18 cellular contexts compared by ENCODE assay signal in genomic region chr6:15453622-15454021, GRCh38.
DNase-seq lines count a peak whose midpoint lies in the region; ATAC-seq and TF ChIP-seq lines count a peak whose summit lies in the region.
"Had no signal": no experiment of that assay in that cellular context is flagged by ENCODE, and none has a peak within 500 bp of the region (broad histone marks: within the 10 kb centered on the region; RNA-seq: fewer than 3 reads in every experiment).

No MANE protein-coding gene starts in this region.

- peaks cover 52% of the 10 kb centered on the region for H3K4me1 Mint-ChIP-seq in activated CD4-positive, alpha-beta T cell treated with anti-CD3 and anti-CD28 coated beads, Interleukin-2, amount 10 ng/mL, durations not matched to agents 7 days and 5 days
- peaks cover 67% of the 10 kb centered on the region for H3K4me1 Mint-ChIP-seq in activated naive CD8-positive, alpha-beta T cell treated with anti-CD3 and anti-CD28 coated beads, Interleukin-2, amount 50 U/mL, for 24 hours

- no peaks in the 10 kb centered on the region for H3K9me3 Mint-ChIP-seq in activated CD4-positive, alpha-beta T cell treated with anti-CD3 and anti-CD28 coated beads, Interleukin-2, amount 10 ng/mL, durations not matched to agents 7 days and 5 days
- H3K9me3 Mint-ChIP-seq in activated naive CD8-positive, alpha-beta T cell treated with anti-CD3 and anti-CD28 coated beads, Interleukin-2, amount 50 U/mL, for 24 hours: no peaks in the 10 kb centered on the region

- peaks cover 37% of the 10 kb centered on the region for H3K36me3 Mint-ChIP-seq in activated CD4-positive, alpha-beta T cell treated with anti-CD3 and anti-CD28 coated beads, Interleukin-2, amount 10 ng/mL, durations not matched to agents 7 days and 5 days (ENCODE audit: low read depth)
- H3K36me3 Mint-ChIP-seq in activated naive CD8-positive, alpha-beta T cell treated with anti-CD3 and anti-CD28 coated beads, Interleukin-2, amount 50 U/mL, for 24 hours (ENCODE audit: low read depth): peaks cover 37% of the 10 kb centered on the region

- POLR2A ChIA-PET in activated CD4-positive, alpha-beta T cell treated with anti-CD3 and anti-CD28 coated beads, Interleukin-2, amount 10 ng/mL, durations not matched to agents 7 days and 5 days (lab: Charles Lee): no interaction called here

- H3K4me3 Mint-ChIP-seq in activated CD4-positive, alpha-beta T cell treated with anti-CD3 and anti-CD28 coated beads, Interleukin-2, amount 10 ng/mL, durations not matched to agents 7 days and 5 days: no peak overlapping the region
- H3K4me3 Mint-ChIP-seq in activated naive CD8-positive, alpha-beta T cell treated with anti-CD3 and anti-CD28 coated beads, Interleukin-2, amount 50 U/mL, for 24 hours: no peak overlapping the region
- H3K4me3 Mint-ChIP-seq: GM23338 had no signal

- no peak for TF ChIP-seq POLR2A in gastrocnemius medialis (IDR thresholded peaks at IDR 0.05)

- no peak for TF ChIP-seq CTCF in gastrocnemius medialis (IDR thresholded peaks at IDR 0.05 in 4 of 5, conservative IDR thresholded peaks at IDR 0.05 in 1 of 5)

- ATAC-seq in activated naive CD8-positive, alpha-beta T cell treated with anti-CD3 and anti-CD28 coated beads, Interleukin-2, amount 50 U/mL, for 24 hours: no peak
- ATAC-seq in left ventricle myocardium superior (peak; percentile 80), gastrocnemius medialis (peak; percentile 95 to 97), GM21619 (IDR thresholded peaks at IDR 0.05; ENCODE audit: unreplicated experiment) (no peak)
- ATAC-seq: GM23338 had no signal

- in situ Hi-C loops in gastrocnemius medialis (cut with MboI; ENCODE audit: low sequenced_read_pairs in 4 of 4): loop anchor here in 2 of 4 donors (25.0 kb wide), 2 partner anchors 191 to 1241 kb away; no protein-coding TSS in a partner anchor

- H3K4me1 ChIP-seq in gastrocnemius medialis: peaks cover 66 to 76% of the 10 kb centered on the region in 2 donors

- intact Hi-C loops in left ventricle myocardium superior (cut with micrococcal nuclease): no loop called here
- intact Hi-C loops in gastrocnemius medialis (cut with DNase I; ENCODE audit: low total_unique reads): no loop called here

- H3K9me3 ChIP-seq in gastrocnemius medialis: no peaks in the 10 kb centered on the region
- H3K9me3 ChIP-seq: BLaER1, vagina had no signal

- peak overlapping the region; percentile 55 for H3K27ac Mint-ChIP-seq in activated CD4-positive, alpha-beta T cell treated with anti-CD3 and anti-CD28 coated beads, Interleukin-2, amount 10 ng/mL, durations not matched to agents 7 days and 5 days
- H3K27ac Mint-ChIP-seq in activated naive CD8-positive, alpha-beta T cell treated with anti-CD3 and anti-CD28 coated beads, Interleukin-2, amount 50 U/mL, for 24 hours: peak overlapping the region; percentile 5

- H3K36me3 ChIP-seq in gastrocnemius medialis: no peaks in the 10 kb centered on the region
- H3K36me3 ChIP-seq: vagina had no signal

- H3K27me3 ChIP-seq in gastrocnemius medialis: no peaks in the 10 kb centered on the region
- H3K27me3 ChIP-seq: BLaER1, vagina had no signal

- H3K27me3 Mint-ChIP-seq in activated CD4-positive, alpha-beta T cell treated with anti-CD3 and anti-CD28 coated beads, Interleukin-2, amount 10 ng/mL, durations not matched to agents 7 days and 5 days: no peaks in the 10 kb centered on the region
- no peaks in the 10 kb centered on the region for H3K27me3 Mint-ChIP-seq in activated naive CD8-positive, alpha-beta T cell treated with anti-CD3 and anti-CD28 coated beads, Interleukin-2, amount 50 U/mL, for 24 hours

- H3K4me3 ChIP-seq in gastrocnemius medialis: no peak overlapping the region
- H3K4me3 ChIP-seq: BLaER1, GM23338, vagina had no signal

- DNase-seq in activated CD4-positive, alpha-beta T cell treated with anti-CD3 and anti-CD28 coated beads, Interleukin-2, amount 10 ng/mL, durations not matched to agents 7 days and 5 days: no peak
- DNase-seq in activated CD4-positive, alpha-beta T cell treated with anti-CD3 and anti-CD28 coated beads, Interleukin-2, amount 50 U/mL, for 48 hours: no peak
- no peak for DNase-seq in activated naive CD8-positive, alpha-beta T cell treated with anti-CD3 and anti-CD28 coated beads, Interleukin-2, amount 50 U/mL, for 24 hours
- DNase-seq in left ventricle myocardium superior: no peak
- DNase-seq in gastrocnemius medialis: peak; percentile 78 to 84
- no peak for DNase-seq in NCI-H524 (lab: John Stamatoyannopoulos, UW)
- no peak for DNase-seq in SKM-1 (lab: John Stamatoyannopoulos, UW; ENCODE audit: unreplicated experiment)
- DNase-seq: activated CD4-positive, alpha-beta T cell treated with anti-CD3 and anti-CD28 coated beads, Interleukin-2, amount 50 U/mL, for 4 hours; central memory CD4-positive, alpha-beta T cell; effector CD8-positive, alpha-beta T cell; Karpas-422; NCI-H1092 treated with DMSO at 0.1 percent for 48 hours; NCI-H2081 treated with DMSO at 0.1 percent for 48 hours; NCI-H510A had no signal

- H3K27ac ChIP-seq in gastrocnemius medialis: peak overlapping the region; percentile 71 to 89 (median 78)
- H3K27ac ChIP-seq: BLaER1, vagina had no signal

- CTCF ChIA-PET in activated CD4-positive, alpha-beta T cell treated with anti-CD3 and anti-CD28 coated beads, Interleukin-2, amount 10 ng/mL, durations not matched to agents 7 days and 5 days (lab: Charles Lee): no interaction called here

Comparison
In these comparisons a context has a peak if more than half of its experiments do, and no peak if none do; other contexts are left out.
1. DNase-seq: peak in gastrocnemius medialis (2 of 2); none in activated CD4-positive, alpha-beta T cell treated with anti-CD3 and anti-CD28 coated beads, Interleukin-2, amount 10 ng/mL, durations not matched to agents 7 days and 5 days (single experiment), activated CD4-positive, alpha-beta T cell treated with anti-CD3 and anti-CD28 coated beads, Interleukin-2, amount 50 U/mL, for 48 hours (0 of 2), activated naive CD8-positive, alpha-beta T cell treated with anti-CD3 and anti-CD28 coated beads, Interleukin-2, amount 50 U/mL, for 24 hours (single experiment), left ventricle myocardium superior (single experiment), NCI-H524 (0 of 2) and SKM-1 (single experiment).
2. ATAC-seq: peak in left ventricle myocardium superior (single experiment) and gastrocnemius medialis (2 of 2); none in activated naive CD8-positive, alpha-beta T cell treated with anti-CD3 and anti-CD28 coated beads, Interleukin-2, amount 50 U/mL, for 24 hours (single experiment) and GM21619 (single experiment).